Comparison of ENCODE assay signal across 26 cellular contexts in the genomic region with DNA sequence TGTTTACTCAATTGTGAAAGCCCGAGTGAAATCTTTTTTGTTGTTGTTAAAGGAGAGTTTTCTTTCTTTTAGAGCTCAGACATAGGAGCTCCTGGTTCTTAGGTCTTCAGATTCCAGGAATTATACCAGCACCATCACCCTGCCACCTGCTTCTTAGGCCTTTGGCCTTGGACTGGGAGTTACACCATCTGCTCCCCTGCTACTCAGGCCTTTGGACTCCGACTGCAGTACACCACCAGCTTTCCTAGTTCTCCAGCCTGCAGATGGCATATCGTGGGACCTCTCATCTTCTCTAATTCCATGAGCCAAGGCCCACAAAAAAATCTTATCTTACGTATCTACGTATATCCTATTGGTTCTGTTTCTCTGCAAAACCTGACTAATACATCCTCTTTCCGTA. TPM values are rescaled to one million over a fixed set of nuclear protein-coding genes. Genes with fewer than 3 reads are reported as not detected.
"Had no signal": no experiment of that assay in that cellular context is flagged by ENCODE, and none has a peak within 500 bp of the region (broad histone marks: within the 10 kb centered on the region; RNA-seq: fewer than 3 reads in every experiment).

No MANE protein-coding gene starts in this region.

- H3K4me3 Mint-ChIP-seq: mesothelial cell of epicardium; naive B cell; natural killer cell treated with Interleukin-12 subunit alpha and Interleukin-12 subunit beta and Interleukin-15 and Interleukin-18, amount 100 ng/mL, for 72 hours; neural crest cell; stimulated activated naive B cell treated with anti-CD40 and anti-IgM and Interleukin-4, amounts not matched to agents 10 μg/mL and 1 μg/mL and 100 μg/mL, for 72 hours; stimulated activated naive CD8-positive, alpha-beta T cell treated with anti-CD3 and anti-CD28 coated beads, Interleukin-15, amount 100 ng/mL, for 72 hours had no signal

- DNase-seq: dorsolateral prefrontal cortex; effector CD4-positive, alpha-beta T cell; foreskin fibroblast; gastrocnemius medialis; head of caudate nucleus; mesenchymal stem cell; mucosa of descending colon; naive B cell; sigmoid colon; stimulated activated CD4-positive, alpha-beta T cell treated with anti-CD3 and anti-CD28 coated beads, Interleukin-15, amount 100 ng/mL, for 24 hours; stimulated activated CD4-positive, alpha-beta T cell treated with anti-CD3 and anti-CD28 coated beads, Interleukin-2, amount 100 ng/mL, for 48 hours; stimulated activated naive B cell treated with anti-CD40 and anti-IgM and Interleukin-4, amounts not matched to agents 10 μg/mL and 1 μg/mL and 100 μg/mL, for 72 hours; stimulated activated naive CD8-positive, alpha-beta T cell treated with anti-CD3 and anti-CD28 coated beads, Interleukin-15, amount 100 ng/mL, for 72 hours; transverse colon; upper lobe of right lung; uterus had no signal

- H3K36me3 ChIP-seq: gastrocnemius medialis, neutrophil, prostate gland, right atrium auricular region, sigmoid colon, suprapubic skin, transverse colon, upper lobe of right lung, uterus had no signal

- H3K4me1 ChIP-seq: parathyroid adenoma, prostate gland, right atrium auricular region, suprapubic skin, transverse colon, upper lobe of right lung, uterus had no signal

- H3K9me3 Mint-ChIP-seq: natural killer cell treated with Interleukin-12 subunit alpha and Interleukin-12 subunit beta and Interleukin-15 and Interleukin-18, amount 100 ng/mL, for 72 hours had no signal

- H3K9ac ChIP-seq: parathyroid adenoma had no signal

- H3K27ac ChIP-seq: dorsolateral prefrontal cortex, epithelial cell of prostate, gastrocnemius medialis, neutrophil, parathyroid adenoma, prostate gland, right atrium auricular region, sigmoid colon, suprapubic skin, transverse colon, upper lobe of right lung, uterus had no signal

- H3K27ac Mint-ChIP-seq: mesothelial cell of epicardium; naive B cell; natural killer cell treated with Interleukin-12 subunit alpha and Interleukin-12 subunit beta and Interleukin-15 and Interleukin-18, amount 100 ng/mL, for 72 hours; stimulated activated naive B cell treated with anti-CD40 and anti-IgM and Interleukin-4, amounts not matched to agents 10 μg/mL and 1 μg/mL and 100 μg/mL, for 72 hours; stimulated activated naive CD8-positive, alpha-beta T cell treated with anti-CD3 and anti-CD28 coated beads, Interleukin-15, amount 100 ng/mL, for 72 hours had no signal

- H3K27me3 ChIP-seq: gastrocnemius medialis, right atrium auricular region, sigmoid colon, suprapubic skin, transverse colon, upper lobe of right lung, uterus had no signal

- H3K4me1 Mint-ChIP-seq: mesothelial cell of epicardium, naive B cell, neural crest cell had no signal

- ATAC-seq: esophagus mucosa; gastrocnemius medialis; mucosa of descending colon; natural killer cell treated with Interleukin-12 subunit alpha and Interleukin-12 subunit beta and Interleukin-15 and Interleukin-18, amount 100 ng/mL, for 72 hours; stimulated activated naive B cell treated with anti-CD40 and anti-IgM and Interleukin-4, amounts not matched to agents 10 μg/mL and 1 μg/mL and 100 μg/mL, for 72 hours; stimulated activated naive CD8-positive, alpha-beta T cell treated with anti-CD3 and anti-CD28 coated beads, Interleukin-15, amount 100 ng/mL, for 72 hours; upper lobe of right lung had no signal

- H3K9me3 ChIP-seq: gastrocnemius medialis, prostate gland, upper lobe of right lung had no signal

- H3K4me3 ChIP-seq: dorsolateral prefrontal cortex, gastrocnemius medialis, mucosa of descending colon, prostate gland, right atrium auricular region, sigmoid colon, suprapubic skin, transverse colon, upper lobe of right lung, uterus had no signal

RNA-seq across cellular contexts. Expression of gene TACC2, which starts 5.1 kb away (rescaled TPM):
- total RNA-seq: natural killer cell treated with Interleukin-12 subunit alpha and Interleukin-12 subunit beta and Interleukin-15 and Interleukin-18, amount 100 ng/mL, for 72 hours had no signal
